In the genomic region with DNA sequence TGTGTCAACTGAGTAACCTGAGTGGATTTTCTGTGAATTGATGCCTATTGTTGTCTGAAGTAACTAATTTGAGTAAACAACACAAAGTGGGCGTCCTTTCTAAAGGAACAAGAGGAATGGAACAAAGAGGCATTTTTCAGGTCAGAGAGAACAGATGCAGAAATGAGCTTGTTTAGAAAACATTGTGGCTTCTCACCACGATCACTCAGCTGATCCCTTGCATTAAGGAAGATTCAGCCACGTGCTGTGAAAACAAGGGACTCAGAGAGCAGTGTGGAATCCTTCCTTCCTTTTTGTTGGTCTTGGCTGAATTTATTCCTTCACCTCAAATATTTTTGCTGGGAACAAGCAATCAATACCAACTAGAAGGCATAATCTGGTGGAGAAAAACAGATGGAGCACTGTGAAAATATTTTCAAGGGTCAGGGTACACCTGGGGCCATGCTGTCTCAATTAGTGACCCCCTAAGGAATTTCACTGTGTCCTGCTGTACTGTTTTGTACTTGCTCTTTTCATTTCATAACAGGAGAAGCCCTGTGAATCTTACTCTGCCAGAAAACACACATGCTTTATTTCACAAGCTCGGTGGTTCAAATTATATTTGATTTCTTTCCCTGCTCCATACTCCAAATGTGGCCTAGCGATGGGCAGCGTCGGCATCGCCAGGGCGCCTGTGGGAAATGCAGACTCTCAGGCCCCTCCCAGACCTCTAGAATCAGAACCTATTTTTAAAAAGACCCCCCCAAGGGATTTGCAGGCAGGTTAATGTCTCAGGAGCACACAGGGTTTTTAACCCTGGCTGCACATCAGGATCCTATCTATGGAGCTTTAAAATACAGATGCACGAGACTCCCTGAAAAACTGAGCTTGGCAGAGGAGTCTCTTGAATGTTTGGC, we compare ENCODE assay signal across 17 cellular contexts. TPM values are rescaled to one million over a fixed set of nuclear protein-coding genes. Genes with fewer than 3 reads are reported as not detected.
DNase-seq lines count a peak whose midpoint lies in the region; ATAC-seq and TF ChIP-seq lines count a peak whose summit lies in the region.
"Had no signal": no experiment of that assay in that cellular context is flagged by ENCODE, and none has a peak within 500 bp of the region (broad histone marks: within the 10 kb centered on the region; RNA-seq: fewer than 3 reads in every experiment).

No MANE protein-coding gene starts in this region.

- H3K4me3 ChIP-seq in left ventricle myocardium inferior, result no peak overlapping the region
- no peak overlapping the region for H3K4me3 ChIP-seq in right atrium auricular region
- no peak overlapping the region for H3K4me3 ChIP-seq in SJCRH30
- H3K4me3 ChIP-seq: mucosa of descending colon had no signal

- H3K27ac ChIP-seq in left ventricle myocardium inferior (replicated peaks) (peak overlapping the region; percentile 51), right atrium auricular region (peak overlapping the region in 1 of 2 donors; percentile 30), SJCRH30 (no peak overlapping the region; the same call in 1 of the 2 replicates)

- DNase-seq in left ventricle myocardium inferior (no peak), right atrium auricular region (ENCODE audit: low spot score) (no peak), SJCRH30 (peak; percentile 14 to 48), islet precursor cell (peak; percentile 28), KG1 (lab: John Stamatoyannopoulos, UW) (no peak), nucleus accumbens (lab: John Stamatoyannopoulos, UW) (no peak), HuH-7.5 (ENCODE audit: low spot score) (no peak)
- DNase-seq: activated naive CD8-positive, alpha-beta T cell treated with anti-CD3 and anti-CD28 coated beads for 36 hours; activated T-cell treated with anti-CD3 and anti-CD28 coated beads for 4 hours; Calu3; mucosa of descending colon; NCI-H1048; stimulated activated CD4-positive, alpha-beta T cell treated with anti-CD3 and anti-CD28 coated beads, Interleukin-1b, Interleukin-23, amount 100 ng/mL, for 48 hours; stimulated activated CD8-positive, alpha-beta memory T cell treated with anti-CD3 and anti-CD28 coated beads, Interleukin-4, amount 100 ng/mL, for 48 hours had no signal

- no peak for ATAC-seq in GM19455 (IDR thresholded peaks at IDR 0.05; ENCODE audit: unreplicated experiment)
- ATAC-seq: mucosa of descending colon had no signal

- H3K27me3 ChIP-seq in left ventricle myocardium inferior (ENCODE audit: low read depth) (no peaks in the 10 kb centered on the region), right atrium auricular region (no peaks in the 10 kb centered on the region), SJCRH30 (no peaks in the 10 kb centered on the region)

- H3K36me3 ChIP-seq in left ventricle myocardium inferior (no peaks in the 10 kb centered on the region), right atrium auricular region (no peaks in the 10 kb centered on the region), SJCRH30 (no peaks in the 10 kb centered on the region)

- H3K4me1 ChIP-seq in left ventricle myocardium inferior (peaks cover 17% of the 10 kb centered on the region), right atrium auricular region (no peaks in the 10 kb centered on the region), SJCRH30 (peaks cover 5% of the 10 kb centered on the region; the same call in 1 of the 2 replicates)

- TF ChIP-seq CTCF in left ventricle myocardium inferior (IDR thresholded peaks at IDR 0.05; ENCODE audit: borderline replicate concordance), result no peak
- no peak for TF ChIP-seq CTCF in right atrium auricular region (IDR thresholded peaks at IDR 0.05)

- intact Hi-C loops in left ventricle myocardium inferior (cut with micrococcal nuclease), result no loop called here

- H3K9me3 ChIP-seq in left ventricle myocardium inferior (replicated peaks), result no peaks in the 10 kb centered on the region
- H3K9me3 ChIP-seq in right atrium auricular region, result no peaks in the 10 kb centered on the region
- H3K9me3 ChIP-seq in SJCRH30 (replicated peaks), result no peaks in the 10 kb centered on the region
- H3K9me3 ChIP-seq: mucosa of descending colon had no signal

RNA-seq across cellular contexts. Expression of a gene that starts 11.6 kb away (rescaled TPM):
- total RNA-seq in left ventricle myocardium inferior, result not detected
- total RNA-seq in right atrium auricular region, result not detected
- total RNA-seq in SJCRH30 (2014; rRNA removed; shearing (Covaris generic)), result not detected in 2 replicates
- total RNA-seq: activated naive CD8-positive, alpha-beta T cell treated with anti-CD3 and anti-CD28 coated beads for 36 hours; dermis microvascular lymphatic vessel endothelial cell; OCI-LY7 had no signal

RNA-seq across cellular contexts. Expression of a gene that starts 34.0 kb away (rescaled TPM):
- total RNA-seq in left ventricle myocardium inferior (7.4 TPM), right atrium auricular region (1 to 10 TPM; 8.3 to 8.9 TPM)
- total RNA-seq in SJCRH30 (2014; rRNA removed; shearing (Covaris generic)), result 10.0 and 14.1 TPM in 2 replicates

Comparison
In these comparisons a context has a peak if more than half of its experiments do, and no peak if none do; other contexts are left out.
1. DNase-seq: peak in SJCRH30 (2 of 2) and islet precursor cell (single experiment); none in left ventricle myocardium inferior (single experiment), right atrium auricular region (single experiment), KG1 (single experiment), nucleus accumbens (0 of 56) and HuH-7.5 (single experiment).